ENCODE assay signal across 8 cellular contexts in the genomic region with DNA sequence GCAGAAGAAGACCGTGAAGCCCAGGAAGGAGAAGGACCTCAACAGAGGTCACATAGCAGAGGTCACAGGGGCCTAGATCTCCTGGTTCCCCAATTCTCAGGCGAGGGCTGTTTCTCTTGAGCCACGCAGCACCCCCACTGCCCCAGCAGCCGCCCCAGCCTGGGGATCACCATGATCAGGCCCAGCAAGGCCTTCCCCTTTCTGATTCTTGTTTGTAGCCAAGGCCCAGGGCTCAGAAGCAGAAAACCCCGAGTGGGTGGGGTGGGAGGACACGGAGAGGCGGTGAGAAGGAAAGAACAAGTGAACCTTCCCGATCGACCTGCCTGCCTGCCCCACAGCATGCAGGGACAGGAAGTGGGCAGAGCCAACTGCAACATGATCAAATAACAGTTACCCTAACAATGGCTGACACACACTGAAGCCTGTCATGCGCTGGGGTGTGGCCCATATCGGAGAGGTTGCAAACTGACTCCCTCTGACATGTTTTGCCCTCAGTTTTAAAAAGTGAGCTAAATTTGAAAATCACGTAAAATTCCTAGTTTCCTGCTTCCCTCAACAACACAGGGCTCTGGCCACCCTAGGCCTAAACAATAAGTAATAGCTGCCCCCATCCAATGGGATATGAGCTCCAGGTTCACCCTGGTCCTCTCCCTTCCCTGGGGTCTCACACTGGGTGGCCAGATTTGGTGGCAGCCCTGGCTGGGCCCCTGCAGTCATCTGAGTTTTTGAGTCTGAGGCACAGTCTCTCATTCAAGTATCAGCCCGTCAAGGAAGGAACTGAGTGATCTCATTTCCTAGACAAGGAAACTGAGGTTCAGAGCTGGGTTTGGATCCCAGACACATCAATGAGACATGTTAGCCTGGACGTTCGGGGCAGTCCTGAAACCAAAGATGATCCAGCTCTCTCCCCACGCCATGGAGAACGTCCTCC. TPM values are rescaled to one million over a fixed set of nuclear protein-coding genes. Genes with fewer than 3 reads are reported as not detected.
DNase-seq lines count a peak whose midpoint lies in the region; ATAC-seq and TF ChIP-seq lines count a peak whose summit lies in the region.

No MANE protein-coding gene starts in this region.

- H2AFZ ChIP-seq in trophoblast cell (ENCODE audit: insufficient read depth, low read length, poor library complexity), result no peak overlapping the region

- H2BK5ac ChIP-seq in trophoblast cell (ENCODE audit: low read depth, low read length, poor library complexity), result peak overlapping the region; percentile 22

- WGBS in trophoblast cell (ENCODE audit: extremely low coverage, insufficient coverage, insufficient read length), result no CpG with 5 or more reads among the region's 17 CpGs

- H3K79me2 ChIP-seq in trophoblast cell (ENCODE audit: control insufficient read depth, insufficient read depth, low read length, poor library complexity), result peaks cover 50% of the 10 kb centered on the region

- H3K23ac ChIP-seq in trophoblast cell (ENCODE audit: low read length), result no peak overlapping the region

- no peak overlapping the region for H4K12ac ChIP-seq in trophoblast cell (ENCODE audit: low read depth, low read length)

- H3K4ac ChIP-seq in trophoblast cell (ENCODE audit: low read depth, low read length), result peak overlapping the region; percentile 61

- no peak overlapping the region for H3K9ac ChIP-seq in trophoblast cell (ENCODE audit: low read length)

- H3K36me3 ChIP-seq in trophoblast cell (ENCODE audit: control insufficient read depth in 1 of 2, insufficient read depth in 2 of 2, low read length in 2 of 2), result peaks cover 57 to 60% of the 10 kb centered on the region in 2 experiments
- peaks cover 25% of the 10 kb centered on the region for H3K36me3 ChIP-seq in upper lobe of right lung

- no peaks in the 10 kb centered on the region for H3K27me3 ChIP-seq in trophoblast cell (ENCODE audit: insufficient read depth, low read length)
- H3K27me3 ChIP-seq in upper lobe of right lung, result no peaks in the 10 kb centered on the region

- H2AK5ac ChIP-seq in trophoblast cell (ENCODE audit: low read length), result no peak overlapping the region

- TF ChIP-seq CTCF in epithelial cell of esophagus (IDR thresholded peaks at IDR 0.05; ENCODE audit: insufficient read depth, low read depth, low read length, missing control alignments) (no peak), upper lobe of right lung (IDR thresholded peaks at IDR 0.05) (no peak)

- H3K4me2 ChIP-seq in trophoblast cell (ENCODE audit: low read length), result no peak overlapping the region

- H3K4me1 ChIP-seq in trophoblast cell (ENCODE audit: control insufficient read depth in 1 of 2, insufficient read depth in 2 of 2, low read length in 2 of 2), result peaks cover 51 to 64% of the 10 kb centered on the region in 2 experiments
- peaks cover 61% of the 10 kb centered on the region for H3K4me1 ChIP-seq in upper lobe of right lung

- H2BK12ac ChIP-seq in trophoblast cell (ENCODE audit: low read length), result no peak overlapping the region

- H3K27ac ChIP-seq in trophoblast cell (ENCODE audit: low read depth, low read length) (peak overlapping the region; percentile 1), upper lobe of right lung (peak overlapping the region; percentile 47)

- H4K8ac ChIP-seq in trophoblast cell (ENCODE audit: low read depth, low read length), result no peak overlapping the region

- ATAC-seq in upper lobe of right lung, result peak; percentile 68

- H4K91ac ChIP-seq in trophoblast cell (ENCODE audit: low read depth, low read length), result peak overlapping the region; percentile 12

- DNase-seq in NCI-H510A treated with DMSO at 0.1 percent for 48 hours (lab: John Stamatoyannopoulos, UW) (peak; percentile 71), NCI-H510A (lab: John Stamatoyannopoulos, UW) (no peak), Kasumi-1 (lab: John Stamatoyannopoulos, UW) (peak; percentile 69 to 71), epithelial cell of esophagus (ENCODE audit: low read depth) (peak; percentile 96), trophoblast cell (peak in 1 of 2 donors; percentile 30), upper lobe of right lung (peak; percentile 80), COR-L47 (lab: John Stamatoyannopoulos, UW) (no peak)
- peak; percentile 38 to 51 for DNase-seq in activated CD8-positive, alpha-beta memory T cell treated with anti-CD3 and anti-CD28 coated beads for 1 hour (ENCODE audit: extremely low read depth in 1 of 2, low read depth in 1 of 2)

- no peak overlapping the region for H2BK120ac ChIP-seq in trophoblast cell (ENCODE audit: insufficient read depth, low read length, poor library complexity)

- peaks cover 19% of the 10 kb centered on the region for H3K79me1 ChIP-seq in trophoblast cell (ENCODE audit: low read length)

- H3K18ac ChIP-seq in trophoblast cell (ENCODE audit: low read length), result no peak overlapping the region

- intact Hi-C loops in upper lobe of right lung (cut with DNase I), result no loop called here

- peak overlapping the region; percentile 27 for H3K4me3 ChIP-seq in epithelial cell of esophagus (ENCODE audit: low read length)
- no peak overlapping the region for H3K4me3 ChIP-seq in trophoblast cell (ENCODE audit: low read depth, low read length)
- no peak overlapping the region for H3K4me3 ChIP-seq in upper lobe of right lung

- no peak overlapping the region for H3K14ac ChIP-seq in trophoblast cell (ENCODE audit: low read length)

- H3K9me3 ChIP-seq in trophoblast cell (ENCODE audit: insufficient read depth, low read depth, low read length) (peaks cover 2% of the 10 kb centered on the region), upper lobe of right lung (no peaks in the 10 kb centered on the region)

RNA-seq across cellular contexts. Expression of a gene that starts 6.5 kb away (rescaled TPM):
- polyA plus RNA-seq in trophoblast cell (2013), result 132 and 134 TPM in 2 replicates
- total RNA-seq in upper lobe of right lung, result 31.3 TPM

RNA-seq across cellular contexts. Expression of a gene that starts 34.0 kb away (rescaled TPM):
- 238 and 250 TPM in 2 replicates for polyA plus RNA-seq in trophoblast cell (2013)
- 83.2 TPM for total RNA-seq in upper lobe of right lung

RNA-seq across cellular contexts. Expression of a gene that starts 43.6 kb away (rescaled TPM):
- 167 and 177 TPM in 2 replicates for polyA plus RNA-seq in trophoblast cell (2013)
- total RNA-seq in upper lobe of right lung, result 271 TPM

Comparison
In these comparisons a context has a peak if more than half of its experiments do, and no peak if none do; other contexts are left out.
1. DNase-seq: peak in NCI-H510A treated with DMSO at 0.1 percent for 48 hours (single experiment), Kasumi-1 (2 of 2), activated CD8-positive, alpha-beta memory T cell treated with anti-CD3 and anti-CD28 coated beads for 1 hour (2 of 2), epithelial cell of esophagus (single experiment) and upper lobe of right lung (single experiment); none in NCI-H510A (single experiment) and COR-L47 (single experiment).